ENCODE assay signal across 23 cellular contexts in genomic region chr19:10211071-10211470, GRCh38.
"Had no signal": no experiment of that assay in that cellular context is flagged by ENCODE, and none has a peak within 500 bp of the region (broad histone marks: within the 10 kb centered on the region; RNA-seq: fewer than 3 reads in every experiment).

No MANE protein-coding gene starts in this region.

- H3K27me3 ChIP-seq: adrenal gland, ascending aorta, esophagus squamous epithelium, gastrocnemius medialis, neural progenitor cell, vagina had no signal

- H3K4me1 ChIP-seq: adrenal gland, ascending aorta, esophagus squamous epithelium, gastrocnemius medialis, left ventricle myocardium inferior, neural progenitor cell, vagina had no signal

- H3K9me3 ChIP-seq: adrenal gland, ascending aorta, esophagus squamous epithelium, gastrocnemius medialis, thoracic aorta, vagina had no signal

- DNase-seq: activated CD4-positive, alpha-beta T cell treated with anti-CD3 and anti-CD28 coated beads for 1 hour; activated CD4-positive, alpha-beta T cell treated with anti-CD3 and anti-CD28 coated beads, Interleukin-2, amount 50 U/mL, for 1 hour; activated CD8-positive, alpha-beta T cell treated with anti-CD3 and anti-CD28 coated beads, Interleukin-2, amount 10 ng/mL, durations not matched to agents 7 days and 5 days; activated gamma-delta T cell treated with Interleukin-2 at 50 U/mL for 16 hours; adrenal gland; endodermal cell; esophagus squamous epithelium; gastrocnemius medialis; hippocampal formation; kidney glomerular epithelial cell; left ventricle myocardium inferior; naive thymus-derived CD8-positive, alpha-beta T cell; posterior cingulate gyrus; stimulated activated CD4-positive, alpha-beta T cell treated with anti-CD3 and anti-CD28 coated beads, Interleukin-2, amount 100 ng/mL, for 48 hours; stimulated activated CD8-positive, alpha-beta memory T cell treated with anti-CD3 and anti-CD28 coated beads, Interleukin-4, amount 100 ng/mL, for 48 hours; stimulated activated naive CD4-positive, alpha-beta T cell; WERI-Rb-1 had no signal

- H3K27ac ChIP-seq: adrenal gland, ascending aorta, esophagus squamous epithelium, gastrocnemius medialis, left ventricle myocardium inferior, neural progenitor cell, thoracic aorta, vagina, WERI-Rb-1 had no signal

- H3K4me3 ChIP-seq: adrenal gland, ascending aorta, esophagus squamous epithelium, gastrocnemius medialis, left ventricle myocardium inferior, neural progenitor cell, smooth muscle cell, thoracic aorta, vagina had no signal

- H3K36me3 ChIP-seq: adrenal gland, ascending aorta, esophagus squamous epithelium, gastrocnemius medialis, left ventricle myocardium inferior, neural progenitor cell, thoracic aorta, vagina, WERI-Rb-1 had no signal

- FAIRE-seq: colon had no signal
